Comparison of ENCODE assay signal across 22 cellular contexts in the genomic region with DNA sequence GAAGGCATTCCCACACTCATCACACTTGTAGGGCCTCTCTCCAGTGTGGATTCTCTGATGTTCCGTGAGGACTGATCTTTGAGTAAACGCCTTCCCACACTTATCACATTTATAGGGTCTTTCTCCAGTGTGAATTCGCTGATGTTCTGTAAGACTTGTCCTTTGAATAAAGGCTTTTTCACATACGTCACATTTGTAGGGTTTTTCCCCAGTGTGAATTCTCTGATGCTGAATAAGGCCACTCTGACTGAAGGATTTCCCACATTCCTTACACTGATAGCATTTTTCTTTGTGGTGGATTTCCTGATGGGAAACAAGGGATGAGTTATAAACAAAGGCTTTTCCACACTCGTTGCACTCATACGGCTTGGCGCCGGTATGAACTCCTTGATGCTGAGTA. TPM values are rescaled to one million over a fixed set of nuclear protein-coding genes. Genes with fewer than 3 reads are reported as not detected.
A peak's percentile ranks its signal among the peaks of the same experiment; 100 is the strongest.
DNase-seq lines count a peak whose midpoint lies in the region; ATAC-seq, FAIRE-seq and TF ChIP-seq lines count a peak whose summit lies in the region.
"Had no signal": no experiment of that assay in that cellular context is flagged by ENCODE, and none has a peak within 500 bp of the region (broad histone marks: within the 10 kb centered on the region; RNA-seq: fewer than 3 reads in every experiment).

No MANE protein-coding gene starts in this region.

- H3K27me3 ChIP-seq in A673 (replicated peaks; ENCODE audit: insufficient read depth, low read depth, low read length, poor library complexity) (no peaks in the 10 kb centered on the region), K562 (ENCODE audit: control insufficient read depth in 2 of 2, insufficient read depth in 2 of 2, low read length in 2 of 2) (no peaks in the 10 kb centered on the region), gastroesophageal sphincter (no peaks in the 10 kb centered on the region), testis (no peaks in the 10 kb centered on the region)
- H3K27me3 ChIP-seq: BE2C; BLaER1 treated with 17β-estradiol and CSF1 and Interleukin-3, amounts not matched to agents 10 nM and 100 nM had no signal

- 97% methylated on average over 8 of the region's 8 CpGs for WGBS in K562 (ENCODE audit: insufficient coverage, low coverage, missing lambda C conversion rate)
- WGBS in gastroesophageal sphincter (ENCODE audit: low coverage in 1 of 2), 2 donors, result 92 to 93% methylated on average over 2 to 8 of the region's 8 CpGs
- 94 to 97% methylated on average over 8 of the region's 8 CpGs for WGBS in testis, 2 donors

- H3K4me1 ChIP-seq in A673 (ENCODE audit: insufficient read depth, low read length, poor library complexity, severe bottlenecking) (no peaks in the 10 kb centered on the region), HEK293 (ENCODE audit: control insufficient read depth, insufficient read depth, low read length) (no peaks in the 10 kb centered on the region), K562 (replicated peaks in 1 of 2; ENCODE audit: control insufficient read depth in 2 of 2, insufficient read depth in 2 of 2, low read length in 2 of 2) (peaks cover 0 to 3% of the 10 kb centered on the region in 2 experiments; a peak in 2 of 5 replicates), gastroesophageal sphincter (peaks cover 0 to 15% (median 0%) of the 10 kb centered on the region in 3 donors), testis (no peaks in the 10 kb centered on the region)
- H3K4me1 ChIP-seq: BE2C had no signal

- TF ChIP-seq POLR2A in K562 (conservative IDR thresholded peaks at IDR 0.05) (no peak), gastroesophageal sphincter (IDR thresholded peaks at IDR 0.05) (no peak), testis (IDR thresholded peaks at IDR 0.05) (no peak)

- H2AFZ ChIP-seq in K562 (ENCODE audit: low read depth, low read length), result no peak overlapping the region
- H2AFZ ChIP-seq: GM23248 had no signal

- H3K36me3 ChIP-seq in A673 (ENCODE audit: insufficient read depth, low read length, poor library complexity, severe bottlenecking), result peaks cover 60% of the 10 kb centered on the region
- peaks cover 68 to 94% of the 10 kb centered on the region in 2 experiments for H3K36me3 ChIP-seq in HEK293 (ENCODE audit: control insufficient read depth in 2 of 2, insufficient read depth in 1 of 2, low read length in 2 of 2)
- peaks cover 96% of the 10 kb centered on the region for H3K36me3 ChIP-seq in K562 (ENCODE audit: control insufficient read depth, insufficient read depth, low read length)
- peaks cover 0 to 80% of the 10 kb centered on the region in 2 donors for H3K36me3 ChIP-seq in gastroesophageal sphincter
- H3K36me3 ChIP-seq in testis (ENCODE audit: low read depth, missing control alignments), result no peaks in the 10 kb centered on the region

- H3K4me2 ChIP-seq in K562 (ENCODE audit: insufficient read depth, low read length), result no peak overlapping the region
- H3K4me2 ChIP-seq: BLaER1 treated with 17β-estradiol and CSF1 and Interleukin-3, amounts not matched to agents 10 nM and 100 nM had no signal

- H3K79me2 ChIP-seq in K562 (ENCODE audit: control insufficient read depth, insufficient read depth, low read length), result peaks cover 86% of the 10 kb centered on the region

- TF ChIP-seq CTCF in A673 (conservative IDR thresholded peaks at IDR 0.05; ENCODE audit: low read depth, low read length), result no peak
- TF ChIP-seq CTCF in HEK293 (tag by site-specific recombination; IDR thresholded peaks at IDR 0.05), result no peak
- TF ChIP-seq CTCF in K562 (IDR thresholded peaks at IDR 0.05 in 2 of 3, conservative IDR thresholded peaks at IDR 0.05 in 1 of 3; ENCODE audit: insufficient read depth in 2 of 3, low read depth in 1 of 3, low read length in 3 of 3), result no peak
- no peak for TF ChIP-seq CTCF in gastroesophageal sphincter (IDR thresholded peaks at IDR 0.05)
- TF ChIP-seq CTCF in testis (IDR thresholded peaks at IDR 0.05), result no peak

- POLR2A ChIA-PET in A673 (lab: Charles Lee; ENCODE audit: low non-redundant PET) (no interaction called here), HEK293 (lab: Yijun Ruan, JAX) (no interaction called here), K562 (lab: Yijun Ruan, JAX) (no interaction called here)

- intact Hi-C loops in A673 (cut with micrococcal nuclease; ENCODE audit: unreplicated experiment), result loop anchor here (5.0 kb wide), 1 partner anchor 292 kb away; no protein-coding TSS in a partner anchor
- intact Hi-C loops in K562 (cut with micrococcal nuclease), result no loop called here
- intact Hi-C loops in testis (cut with DNase I; ENCODE audit: low total_unique reads), result no loop called here

- CTCF ChIA-PET in A673 (lab: Charles Lee), result no interaction called here
- CTCF ChIA-PET in HEK293 (lab: Yijun Ruan, JAX), result no interaction called here
- CTCF ChIA-PET in K562 (lab: Yijun Ruan, JAX; ENCODE audit: low intra/inter-chr PET ratio), result no interaction called here

- TSS peak; percentile 3 for BruUV-seq in A673 (replicated peaks; lab: Mats Ljungman, UMichigan)
- BruUV-seq in K562 (replicated peaks; lab: Mats Ljungman, UMichigan), result TSS peak; percentile 1

- DNase-seq in A673 (ENCODE audit: low spot score) (no peak), K562 (ENCODE audit: extremely low read depth in 1 of 4, low spot score in 3 of 4) (no peak), testis (no peak)
- DNase-seq: AML-193; BE2C; Calu3; CD4-positive, alpha-beta T cell; CD8-positive, alpha-beta memory T cell; DMS53; DMS79 treated with DMSO at 0.1 percent for 48 hours; GF-D8; GM23248; H7; HCEC 1CT had no signal

- H3K9me3 ChIP-seq in A673 (ENCODE audit: low read depth, low read length, poor library complexity, severe bottlenecking) (no peaks in the 10 kb centered on the region), HEK293 (ENCODE audit: control insufficient read depth, insufficient read depth, low read depth, low read length) (no peaks in the 10 kb centered on the region), K562 (replicated peaks; ENCODE audit: control insufficient read depth, insufficient read depth, low read depth, low read length) (no peaks in the 10 kb centered on the region; the same call in 1 of the 2 replicates), gastroesophageal sphincter (no peaks in the 10 kb centered on the region), testis (no peaks in the 10 kb centered on the region)
- H3K9me3 ChIP-seq: BE2C had no signal

- no peak for TF ChIP-seq EP300 in K562 (IDR thresholded peaks at IDR 0.05; ENCODE audit: low read length)
- no peak for TF ChIP-seq EP300 in gastroesophageal sphincter (IDR thresholded peaks at IDR 0.05)

- H3K4me3 ChIP-seq in A673 (ENCODE audit: low read depth, low read length, poor library complexity, severe bottlenecking), result no peak overlapping the region
- H3K4me3 ChIP-seq in HEK293 (ENCODE audit: low read depth, low read length), result no peak overlapping the region
- H3K4me3 ChIP-seq in K562, result no peak overlapping the region
- no peak overlapping the region for H3K4me3 ChIP-seq in gastroesophageal sphincter
- H3K4me3 ChIP-seq in testis, result no peak overlapping the region
- H3K4me3 ChIP-seq: BLaER1 treated with 17β-estradiol and CSF1 and Interleukin-3, amounts not matched to agents 10 nM and 100 nM; GM23248 had no signal

- no peaks in the 10 kb centered on the region for H4K20me1 ChIP-seq in K562 (replicated peaks; ENCODE audit: control insufficient read depth, insufficient read depth, low read length)
- H4K20me1 ChIP-seq: BLaER1 treated with 17β-estradiol and CSF1 and Interleukin-3, amounts not matched to agents 10 nM and 100 nM had no signal

- no peak for TF ChIP-seq RAD21 in K562 (CRISPR knock-in tag; conservative IDR thresholded peaks at IDR 0.05 in 1 of 2, IDR thresholded peaks at IDR 0.05 in 1 of 2)

- in situ Hi-C loops in K562 (cut with MboI), result no loop called here

- no peaks in the 10 kb centered on the region for H3K9me1 ChIP-seq in K562 (ENCODE audit: control insufficient read depth, insufficient read depth, low read length)

- H3K9ac ChIP-seq in K562 (ENCODE audit: insufficient read depth in 1 of 2, low read depth in 2 of 2, low read length in 2 of 2), result no peak overlapping the region
- H3K9ac ChIP-seq: BLaER1 treated with 17β-estradiol and CSF1 and Interleukin-3, amounts not matched to agents 10 nM and 100 nM; GM23248 had no signal

- FAIRE-seq in K562 (lab: Jason Lieb, UNC), result no peak
- FAIRE-seq: GM12892, GM19239, H1 had no signal

- H3K27ac ChIP-seq in A673 (ENCODE audit: low read depth, low read length, poor library complexity, severe bottlenecking), result no peak overlapping the region
- H3K27ac ChIP-seq in HEK293 (ENCODE audit: extremely low read depth, low read depth, low read length), result no peak overlapping the region
- no peak overlapping the region for H3K27ac ChIP-seq in K562 (ENCODE audit: extremely low read depth, low read depth, low read length)
- no peak overlapping the region for H3K27ac ChIP-seq in gastroesophageal sphincter
- H3K27ac ChIP-seq in testis, result no peak overlapping the region
- H3K27ac ChIP-seq: BLaER1 treated with 17β-estradiol and CSF1 and Interleukin-3, amounts not matched to agents 10 nM and 100 nM; GM23248 had no signal

- ATAC-seq in K562, result no peak
- ATAC-seq in GM18909 (IDR thresholded peaks at IDR 0.05; ENCODE audit: poor library complexity, unreplicated experiment), result no peak
- no peak for ATAC-seq in gastroesophageal sphincter

RNA-seq across cellular contexts. Expression of a gene that starts 8.9 kb away (rescaled TPM):
- total RNA-seq in A673 (2021), result 12.1 and 13.1 TPM in 2 replicates
- 20.1 and 58.9 TPM in 2 replicates for total RNA-seq in K562 (2011; cell fraction: chromatin; rRNA removed; ENCODE audit: low replicate concordance)
- total RNA-seq in K562 (2011; cell fraction: nucleolus; rRNA removed), result 11.8 and 18.6 TPM in 2 replicates
- 20.4 and 21.6 TPM in 2 replicates for total RNA-seq in K562 (2011; cell fraction: nucleoplasm; rRNA removed)
- 12.3 and 12.5 TPM in 2 replicates for total RNA-seq in K562 (2014; rRNA removed)
- total RNA-seq in K562 (2014; rRNA removed; fragmentation: Illumina TruSeq; extraction: Trizol), result 19.4 and 22.6 TPM in 2 replicates
- 17.7 and 19.6 TPM in 2 replicates for total RNA-seq in K562 (2015; rRNA removed; fragmentation: Illumina TruSeq; extraction: Trizol)
- 12.1 and 12.5 TPM in 2 replicates for total RNA-seq in K562 (2021)
- 14.5 and 18.5 TPM in 2 replicates for polyA plus RNA-seq in K562 (2011; rRNA removed)
- 3.8 and 6.5 TPM in 2 replicates for polyA plus RNA-seq in K562 (2011; cell fraction: cytosol; rRNA removed)
- polyA plus RNA-seq in K562 (2011; cell fraction: nucleus; rRNA removed), result 12.0 and 13.1 TPM in 2 replicates
- polyA plus RNA-seq in K562 (2012), result 5.6 and 7.0 TPM in 2 replicates
- polyA plus RNA-seq in K562 (2014; fragmentation: Illumina TruSeq; extraction: Trizol), result 12.3 and 14.5 TPM in 2 replicates
- 1 to 10 TPM; 2.5 to 7.9 TPM for polyA plus RNA-seq in K562 (2014; fragmentation: Nextera tagmentation; extraction: Ambion mirVana)
- polyA plus RNA-seq in K562 (2014; rRNA removed), result 10.4 and 11.4 TPM in 2 replicates
- polyA minus RNA-seq in K562 (2011; rRNA and poly(A)+ RNA removed), result 35.5 and 45.0 TPM in 2 replicates
- 8.2 and 11.4 TPM in 2 replicates for polyA minus RNA-seq in K562 (2011; cell fraction: cytosol; rRNA and poly(A)+ RNA removed)
- 17.8 and 33.1 TPM in 2 replicates for polyA minus RNA-seq in K562 (2011; cell fraction: nucleus; rRNA and poly(A)+ RNA removed)
- 1 to 10 TPM; 5.6 to 8.6 (median 6.0) TPM for total RNA-seq in gastroesophageal sphincter
- 10 to 100 TPM; 12.2 to 12.3 TPM for total RNA-seq in testis
- polyA plus RNA-seq in testis (ENCODE audit: insufficient read depth, low read depth, low replicate concordance), result 7.0 TPM

RNA-seq across cellular contexts. Expression of a gene that starts 40.9 kb away (rescaled TPM):
- total RNA-seq in A673 (2021) (8.0 and 8.7 TPM in 2 replicates), K562 (2014; rRNA removed) (5.5 and 9.1 TPM in 2 replicates), K562 (2014; rRNA removed; fragmentation: Illumina TruSeq; extraction: Trizol) (12.4 and 12.8 TPM in 2 replicates), K562 (2015; rRNA removed; fragmentation: Illumina TruSeq; extraction: Trizol) (12.2 and 12.4 TPM in 2 replicates), K562 (2021) (10.2 and 11.1 TPM in 2 replicates), gastroesophageal sphincter (1 to 10 TPM; 4.4 to 9.8 (median 6.9) TPM), testis (1 to 10 TPM; 8.1 to 8.3 TPM)
- total RNA-seq in K562 (2011; cell fraction: chromatin; rRNA removed; ENCODE audit: low replicate concordance), result 18.5 and 26.6 TPM in 2 replicates
- total RNA-seq in K562 (2011; cell fraction: nucleolus; rRNA removed), result 8.7 and 9.0 TPM in 2 replicates
- total RNA-seq in K562 (2011; cell fraction: nucleoplasm; rRNA removed), result 14.7 and 21.2 TPM in 2 replicates
- polyA plus RNA-seq in K562 (2011; rRNA removed) (11.4 and 12.2 TPM in 2 replicates), K562 (2014; fragmentation: Illumina TruSeq; extraction: Trizol) (9.0 and 10.4 TPM in 2 replicates), K562 (2014; fragmentation: Nextera tagmentation; extraction: Ambion mirVana) (1 to 10 TPM; 3.0 to 4.3 TPM), K562 (2014; rRNA removed) (6.9 and 8.0 TPM in 2 replicates), testis (ENCODE audit: insufficient read depth, low read depth, low replicate concordance) (5.4 TPM)
- polyA plus RNA-seq in K562 (2011; cell fraction: cytosol; rRNA removed), result 4.1 and 7.4 TPM in 2 replicates
- polyA plus RNA-seq in K562 (2011; cell fraction: nucleus; rRNA removed), result 13.7 and 16.5 TPM in 2 replicates
- 6.5 and 6.8 TPM in 2 replicates for polyA plus RNA-seq in K562 (2012)
- polyA minus RNA-seq in K562 (2011; rRNA and poly(A)+ RNA removed), result 7.9 and 12.8 TPM in 2 replicates
- polyA minus RNA-seq in K562 (2011; cell fraction: cytosol; rRNA and poly(A)+ RNA removed), result 4.5 and 6.7 TPM in 2 replicates
- polyA minus RNA-seq in K562 (2011; cell fraction: nucleus; rRNA and poly(A)+ RNA removed), result 3.8 and 7.0 TPM in 2 replicates

RNA-seq across cellular contexts. Expression of a gene that starts 52.6 kb away (rescaled TPM):
- total RNA-seq in A673 (2021), result 5.4 and 8.3 TPM in 2 replicates
- 0.90 and 1.3 TPM in 2 replicates for total RNA-seq in K562 (2011; cell fraction: chromatin; rRNA removed; ENCODE audit: low replicate concordance)
- 0.17 and 0.66 TPM in 2 replicates for total RNA-seq in K562 (2011; cell fraction: nucleolus; rRNA removed)
- total RNA-seq in K562 (2011; cell fraction: nucleoplasm; rRNA removed), result 0.59 and 0.92 TPM in 2 replicates
- 0.05 and 0.16 TPM in 2 replicates for total RNA-seq in K562 (2014; rRNA removed)
- 0.25 and 0.32 TPM in 2 replicates for total RNA-seq in K562 (2014; rRNA removed; fragmentation: Illumina TruSeq; extraction: Trizol)
- 0.29 and 0.30 TPM in 2 replicates for total RNA-seq in K562 (2015; rRNA removed; fragmentation: Illumina TruSeq; extraction: Trizol)
- total RNA-seq in K562 (2021), result 0.22 and 0.34 TPM in 2 replicates
- 0.24 and 0.49 TPM in 2 replicates for polyA plus RNA-seq in K562 (2011; rRNA removed)
- 0.21 TPM in 1 of 2 replicates, not detected in the other for polyA plus RNA-seq in K562 (2011; cell fraction: cytosol; rRNA removed)
- polyA plus RNA-seq in K562 (2011; cell fraction: nucleus; rRNA removed), result 0.36 and 0.72 TPM in 2 replicates
- polyA plus RNA-seq in K562 (2012), result 0.25 and 0.29 TPM in 2 replicates
- polyA plus RNA-seq in K562 (2014; fragmentation: Illumina TruSeq; extraction: Trizol), result 0.18 and 0.19 TPM in 2 replicates
- polyA plus RNA-seq in K562 (2014; fragmentation: Nextera tagmentation; extraction: Ambion mirVana), result under 1 TPM in 1 of 2 experiments, not detected in 1; 0.08 TPM
- 0.17 and 0.38 TPM in 2 replicates for polyA plus RNA-seq in K562 (2014; rRNA removed)
- polyA minus RNA-seq in K562 (2011; rRNA and poly(A)+ RNA removed), result 0.25 and 1.1 TPM in 2 replicates
- polyA minus RNA-seq in K562 (2011; cell fraction: cytosol; rRNA and poly(A)+ RNA removed), result not detected in 2 replicates
- 0.40 and 1.4 TPM in 2 replicates for polyA minus RNA-seq in K562 (2011; cell fraction: nucleus; rRNA and poly(A)+ RNA removed)
- total RNA-seq in gastroesophageal sphincter, result 1 to 10 TPM; 2.6 to 8.1 (median 2.8) TPM
- total RNA-seq in testis, result 1 to 10 TPM; 8.3 to 9.1 TPM
- 2.4 TPM for polyA plus RNA-seq in testis (ENCODE audit: insufficient read depth, low read depth, low replicate concordance)
- polyA plus RNA-seq: CD14-positive monocyte; CD8-positive, alpha-beta memory T cell had no signal

RNA-seq across cellular contexts. Expression of a gene that starts 54.7 kb away (rescaled TPM):
- total RNA-seq in A673 (2021) (3.5 and 4.3 TPM in 2 replicates), K562 (2014; rRNA removed) (4.1 and 6.3 TPM in 2 replicates), K562 (2014; rRNA removed; fragmentation: Illumina TruSeq; extraction: Trizol) (8.4 and 9.0 TPM in 2 replicates), K562 (2015; rRNA removed; fragmentation: Illumina TruSeq; extraction: Trizol) (11.4 and 12.1 TPM in 2 replicates), K562 (2021) (5.7 and 7.4 TPM in 2 replicates), gastroesophageal sphincter (10 to 100 TPM; 14.9 to 32.0 (median 24.8) TPM), testis (10 to 100 TPM; 21.4 to 29.0 TPM)
- total RNA-seq in K562 (2011; cell fraction: chromatin; rRNA removed; ENCODE audit: low replicate concordance), result 6.8 and 10.3 TPM in 2 replicates
- total RNA-seq in K562 (2011; cell fraction: nucleolus; rRNA removed), result 4.2 and 5.4 TPM in 2 replicates
- total RNA-seq in K562 (2011; cell fraction: nucleoplasm; rRNA removed), result 4.0 and 5.6 TPM in 2 replicates
- polyA plus RNA-seq in K562 (2011; rRNA removed) (8.4 and 9.8 TPM in 2 replicates), K562 (2014; fragmentation: Illumina TruSeq; extraction: Trizol) (7.9 and 8.5 TPM in 2 replicates), K562 (2014; fragmentation: Nextera tagmentation; extraction: Ambion mirVana) (1 to 10 TPM; 5.0 to 7.0 TPM), K562 (2014; rRNA removed) (3.9 and 5.7 TPM in 2 replicates), testis (ENCODE audit: insufficient read depth, low read depth, low replicate concordance) (51.3 TPM)
- polyA plus RNA-seq in K562 (2011; cell fraction: cytosol; rRNA removed), result 4.4 and 6.1 TPM in 2 replicates
- 9.8 and 10.5 TPM in 2 replicates for polyA plus RNA-seq in K562 (2011; cell fraction: nucleus; rRNA removed)
- 6.8 and 11.1 TPM in 2 replicates for polyA plus RNA-seq in K562 (2012)
- polyA minus RNA-seq in K562 (2011; rRNA and poly(A)+ RNA removed), result 16.6 and 17.6 TPM in 2 replicates
- polyA minus RNA-seq in K562 (2011; cell fraction: cytosol; rRNA and poly(A)+ RNA removed), result 4.2 and 6.7 TPM in 2 replicates
- polyA minus RNA-seq in K562 (2011; cell fraction: nucleus; rRNA and poly(A)+ RNA removed), result 5.3 and 8.2 TPM in 2 replicates
